19 cellular contexts compared by ENCODE assay signal in genomic region chr18:24924066-24924716, GRCh38.
DNase-seq lines count a peak whose midpoint lies in the region; ATAC-seq, FAIRE-seq and TF ChIP-seq lines count a peak whose summit lies in the region.
"Had no signal": no experiment of that assay in that cellular context is flagged by ENCODE, and none has a peak within 500 bp of the region (broad histone marks: within the 10 kb centered on the region; RNA-seq: fewer than 3 reads in every experiment).

No MANE protein-coding gene starts in this region.

- H3K9me3 ChIP-seq in H1 (ENCODE audit: insufficient read depth in 2 of 2, low read depth in 1 of 2, low read length in 1 of 2) (no peaks in the 10 kb centered on the region), trophoblast cell (ENCODE audit: insufficient read depth, low read depth, low read length) (no peaks in the 10 kb centered on the region)
- H3K9me3 ChIP-seq: A549, BE2C, HAP-1, Peyer's patch, SJCRH30 had no signal

- H4K91ac ChIP-seq in H1 (replicated peaks; ENCODE audit: insufficient read length, low read length) (no peak overlapping the region), trophoblast cell (ENCODE audit: low read depth, low read length) (no peak overlapping the region)

- H2BK12ac ChIP-seq in H1 (ENCODE audit: low read depth, low read length), result 0 out of 2 replicates have a peak overlapping the region, but pooled peaks have one; percentile 40
- H2BK12ac ChIP-seq in trophoblast cell (ENCODE audit: low read length), result no peak overlapping the region

- no peak overlapping the region for H3K56ac ChIP-seq in H1 (replicated peaks; ENCODE audit: insufficient read length, low read depth, low read length)

- H3K36me3 ChIP-seq in H1 (ENCODE audit: control insufficient read depth in 2 of 4, insufficient read depth in 4 of 4, low read length in 3 of 4) (no peaks in the 10 kb centered on the region), trophoblast cell (ENCODE audit: control insufficient read depth in 1 of 2, insufficient read depth in 2 of 2, low read length in 2 of 2) (no peaks in the 10 kb centered on the region)
- H3K36me3 ChIP-seq: BE2C, HAP-1, Peyer's patch, SJCRH30 had no signal

- no peak for TF ChIP-seq POLR2A in GM12892 (IDR thresholded peaks at IDR 0.05; ENCODE audit: low read depth, low read length)
- no peak for TF ChIP-seq POLR2A in H1 (IDR thresholded peaks at IDR 0.05; ENCODE audit: control extremely low read depth in 1 of 2, low read depth in 2 of 2, low read length in 2 of 2)

- H3K23ac ChIP-seq in H1 (ENCODE audit: insufficient read length) (no peak overlapping the region), trophoblast cell (ENCODE audit: low read length) (peak overlapping the region; percentile 83)

- FAIRE-seq in GM12892 (lab: Jason Lieb, UNC), result peak; percentile 36
- FAIRE-seq in H1 (lab: Jason Lieb, UNC), result peak; percentile 62
- FAIRE-seq in RCC 7860 (lab: Jason Lieb, UNC), result no peak
- FAIRE-seq: A549, D721Med had no signal

- H3K4me3 ChIP-seq in H1 (ENCODE audit: extremely low read depth in 1 of 4, insufficient read depth in 2 of 4, low read depth in 3 of 4, low read length in 4 of 4) (no peak overlapping the region), trophoblast cell (ENCODE audit: low read depth, low read length) (no peak overlapping the region)
- H3K4me3 ChIP-seq: A549, HAP-1, Peyer's patch, SJCRH30 had no signal

- POLR2A ChIA-PET in H1 (lab: Charles Lee; ENCODE audit: partially characterized antibody), result no interaction called here

- 75% methylated on average over 12 of the region's 12 CpGs; no CpG with 5 or more reads in 1 of the 2 experiments for WGBS in H1 (ENCODE audit: extremely low coverage in 1 of 2, insufficient coverage in 1 of 2, insufficient read length in 1 of 2, insufficient replicate concordance in 2 of 2, low coverage in 1 of 2, low lambda C conversion rate in 2 of 2, missing lambda C conversion rate in 1 of 2), 2 experiments
- WGBS in trophoblast cell (ENCODE audit: extremely low coverage, insufficient coverage, insufficient read length), result no CpG with 5 or more reads among the region's 12 CpGs

- no peak overlapping the region for H3K4ac ChIP-seq in H1 (replicated peaks; ENCODE audit: insufficient read length, low read depth, low read length)
- no peak overlapping the region for H3K4ac ChIP-seq in trophoblast cell (ENCODE audit: low read depth, low read length)

- H4K12ac ChIP-seq in trophoblast cell (ENCODE audit: low read depth, low read length), result no peak overlapping the region

- no peak overlapping the region for H3K9ac ChIP-seq in H1 (replicated peaks in 1 of 4; ENCODE audit: extremely low read depth in 1 of 4, low read depth in 3 of 4, low read length in 3 of 4)
- no peak overlapping the region for H3K9ac ChIP-seq in trophoblast cell (ENCODE audit: low read length)
- H3K9ac ChIP-seq: KMS-11 had no signal

- H3K79me1 ChIP-seq in H1 (ENCODE audit: low read depth, low read length), result no peaks in the 10 kb centered on the region
- H3K79me1 ChIP-seq in trophoblast cell (ENCODE audit: low read length), result no peaks in the 10 kb centered on the region

- peak overlapping the region; percentile 93; the same call in 1 of the 2 replicates for H2BK15ac ChIP-seq in H1 (ENCODE audit: low read length)

- no peak overlapping the region for H3K18ac ChIP-seq in H1 (ENCODE audit: extremely low read depth, low read length)
- no peak overlapping the region for H3K18ac ChIP-seq in trophoblast cell (ENCODE audit: low read length)

- TF ChIP-seq EP300 in H1 (IDR thresholded peaks at IDR 0.05; ENCODE audit: borderline replicate concordance in 1 of 2, low read depth in 2 of 2, low read length in 2 of 2), result no peak

- H2AFZ ChIP-seq in H1 (ENCODE audit: low read length) (no peak overlapping the region), trophoblast cell (ENCODE audit: insufficient read depth, low read length, poor library complexity) (no peak overlapping the region)

- TF ChIP-seq CTCF in H1 (IDR thresholded peaks at IDR 0.05; ENCODE audit: control extremely low read depth in 1 of 3, insufficient read depth in 1 of 3, low read depth in 1 of 3, low read length in 3 of 3), result no peak

- H3K4me1 ChIP-seq in H1 (replicated peaks in 1 of 4; ENCODE audit: control insufficient read depth in 3 of 4, insufficient read depth in 4 of 4, low read length in 3 of 4) (peaks cover 0 to 7% (median 2%) of the 10 kb centered on the region in 4 experiments; a peak in 4 of 7 replicates), trophoblast cell (ENCODE audit: control insufficient read depth in 1 of 2, insufficient read depth in 2 of 2, low read length in 2 of 2) (no peaks in the 10 kb centered on the region)
- H3K4me1 ChIP-seq: A549, BE2C, HAP-1, Peyer's patch, SJCRH30 had no signal

- H3K27ac ChIP-seq in H1 (ENCODE audit: low read depth, low read length) (no peak overlapping the region), trophoblast cell (ENCODE audit: low read depth, low read length) (no peak overlapping the region)
- H3K27ac ChIP-seq: A549, KMS-11, Peyer's patch, SJCRH30 had no signal

- H3K27me3 ChIP-seq in H1 (replicated peaks in 1 of 4; ENCODE audit: control insufficient read depth in 3 of 4, extremely low read depth in 1 of 4, insufficient read depth in 3 of 4, low read length in 3 of 4) (no peaks in the 10 kb centered on the region), trophoblast cell (ENCODE audit: insufficient read depth, low read length) (no peaks in the 10 kb centered on the region)
- H3K27me3 ChIP-seq: BE2C, Peyer's patch, SJCRH30 had no signal

- H3K23me2 ChIP-seq in H1 (ENCODE audit: low read depth, low read length), result no peaks in the 10 kb centered on the region

- H3K79me2 ChIP-seq in H1 (ENCODE audit: control insufficient read depth in 1 of 2, insufficient read depth in 2 of 2, low read length in 2 of 2) (no peaks in the 10 kb centered on the region), trophoblast cell (ENCODE audit: control insufficient read depth, insufficient read depth, low read length, poor library complexity) (no peaks in the 10 kb centered on the region)

- no peaks in the 10 kb centered on the region for H4K20me1 ChIP-seq in H1 (replicated peaks in 1 of 2; ENCODE audit: control insufficient read depth in 1 of 2, insufficient read depth in 2 of 2, low read length in 2 of 2)

- H4K5ac ChIP-seq in H1 (ENCODE audit: insufficient read length, low read depth, low read length), result no peak overlapping the region

- TF ChIP-seq RAD21 in H1 (IDR thresholded peaks at IDR 0.05 in 1 of 2, conservative IDR thresholded peaks at IDR 0.05 in 1 of 2; ENCODE audit: low read depth in 2 of 2, low read length in 2 of 2), result no peak

- H2BK120ac ChIP-seq in H1 (replicated peaks; ENCODE audit: low read depth, low read length), result no peak overlapping the region
- H2BK120ac ChIP-seq in trophoblast cell (ENCODE audit: insufficient read depth, low read length, poor library complexity), result no peak overlapping the region

- no peak for ATAC-seq in HG03280 (IDR thresholded peaks at IDR 0.05; ENCODE audit: unreplicated experiment)
- ATAC-seq in GM21529 (IDR thresholded peaks at IDR 0.05; ENCODE audit: unreplicated experiment), result no peak
- ATAC-seq: A549 had no signal

- no peak overlapping the region for H4K8ac ChIP-seq in H1 (ENCODE audit: extremely low read depth, insufficient read depth, low read length)
- no peak overlapping the region for H4K8ac ChIP-seq in trophoblast cell (ENCODE audit: low read depth, low read length)

- CTCF ChIA-PET in H1 (lab: Charles Lee; ENCODE audit: partially characterized antibody), result no interaction called here

- no peak overlapping the region for H2AK5ac ChIP-seq in H1 (ENCODE audit: low read depth, low read length)
- no peak overlapping the region for H2AK5ac ChIP-seq in trophoblast cell (ENCODE audit: low read length)

- DNase-seq in GM12892 (ENCODE audit: insufficient read length) (no peak), NCI-H69 (lab: John Stamatoyannopoulos, UW) (peak; percentile 83), H1 (ENCODE audit: low read depth in 1 of 2, low spot score in 2 of 2) (peak in 1 of 2 experiments; percentile 61), trophoblast cell (no peak), globus pallidus (ENCODE audit: low spot score) (no peak), RCC 7860 (ENCODE audit: low spot score) (no peak)
- DNase-seq: BE2C, DMS53, IMR-90, NCI-H1105, NCI-H187, Peyer's patch, SJCRH30 had no signal

- 0 out of 2 replicates have a peak overlapping the region, but pooled peaks have one; percentile 51 for H2BK20ac ChIP-seq in H1 (ENCODE audit: low read length)

- H3K4me2 ChIP-seq in H1 (ENCODE audit: insufficient read depth in 1 of 2, low read depth in 2 of 2, low read length in 2 of 2), result peak overlapping the region; percentile 30; a peak in 1 of 4 replicates
- no peak overlapping the region for H3K4me2 ChIP-seq in trophoblast cell (ENCODE audit: low read length)
- H3K4me2 ChIP-seq: A549, KMS-11 had no signal

- H3K14ac ChIP-seq in H1 (ENCODE audit: insufficient read length) (no peak overlapping the region), trophoblast cell (ENCODE audit: low read length) (no peak overlapping the region)

- H2BK5ac ChIP-seq in H1 (ENCODE audit: low read depth, low read length) (no peak overlapping the region), trophoblast cell (ENCODE audit: low read depth, low read length, poor library complexity) (no peak overlapping the region)

TF ChIP-seq in H1, 55 proteins besides CTCF, POLR2A, EP300 and RAD21:
- TF ChIP-seq CTBP2 (IDR thresholded peaks at IDR 0.05; ENCODE audit: borderline replicate concordance, insufficient read depth, insufficient read length, low read length), result no peak
- no peak for TF ChIP-seq BCL11A (IDR thresholded peaks at IDR 0.05; ENCODE audit: low read depth in 2 of 2, low read length in 2 of 2)
- peak; percentile 97 for TF ChIP-seq NANOG (IDR thresholded peaks at IDR 0.05; ENCODE audit: insufficient read depth, low read depth, low read length, poor library complexity, severe bottlenecking)
- TF ChIP-seq YY1 (IDR thresholded peaks at IDR 0.05; ENCODE audit: low read depth, low read length), result no peak
- no peak for TF ChIP-seq SRF (IDR thresholded peaks at IDR 0.05; ENCODE audit: low read depth, low read length)
- TF ChIP-seq TAF7 (optimal IDR thresholded peaks at IDR 0.05; ENCODE audit: borderline replicate concordance, low read depth, low read length), result no peak
- no peak for TF ChIP-seq TCF12 (IDR thresholded peaks at IDR 0.05; ENCODE audit: low read depth, low read length)
- 0 out of 4 replicates have a peak, but pooled peaks of 1 of the 2 experiments have one; percentile 38 for TF ChIP-seq HDAC2 (IDR thresholded peaks at IDR 0.05; ENCODE audit: borderline replicate concordance in 1 of 2, low read depth in 2 of 2, low read length in 2 of 2)
